Comparison of ENCODE assay signal across 14 cellular contexts in the genomic region with DNA sequence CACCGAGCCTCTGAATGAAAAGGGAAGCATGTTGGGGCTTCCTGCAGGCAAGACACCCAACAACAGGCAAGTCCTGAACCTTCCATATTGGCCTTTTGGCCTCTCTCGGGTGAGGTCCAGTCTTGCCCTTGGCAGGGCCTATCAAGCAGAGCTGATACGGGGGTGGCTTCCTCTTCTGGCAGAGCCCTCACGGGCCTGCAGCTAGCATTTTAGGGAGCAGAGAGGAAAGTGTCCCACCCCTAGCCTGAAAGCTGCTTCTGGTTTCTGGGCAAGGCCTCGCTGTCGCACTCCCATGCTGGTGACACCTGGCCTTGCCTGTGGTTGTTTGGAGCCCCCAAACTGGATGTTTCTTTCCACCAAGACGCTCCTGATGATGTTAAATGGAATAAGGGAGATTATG. TPM values are rescaled to one million over a fixed set of nuclear protein-coding genes. Genes with fewer than 3 reads are reported as not detected.
A peak's percentile ranks its signal among the peaks of the same experiment; 100 is the strongest.
DNase-seq lines count a peak whose midpoint lies in the region; ATAC-seq and TF ChIP-seq lines count a peak whose summit lies in the region.
"Had no signal": no experiment of that assay in that cellular context is flagged by ENCODE, and none has a peak within 500 bp of the region (broad histone marks: within the 10 kb centered on the region; RNA-seq: fewer than 3 reads in every experiment).

No MANE protein-coding gene starts in this region.

- TF ChIP-seq CTCF in CD14-positive monocyte (IDR thresholded peaks at IDR 0.05) (no peak), activated B cell treated with CpG ODN at 0.5 μM for 24 hours (IDR thresholded peaks at IDR 0.05) (no peak), brain microvascular endothelial cell (IDR thresholded peaks at IDR 0.05; ENCODE audit: low read depth, low read length, missing control alignments) (no peak)

- intact Hi-C loops in CD14-positive monocyte (cut with micrococcal nuclease) (loop anchor here in 1 of 2 donors (5.0 kb wide), 1 partner anchor 34 kb away; no protein-coding TSS in a partner anchor), activated B cell treated with CpG ODN at 0.5 μM for 24 hours (cut with micrococcal nuclease) (loop anchor here (1.0 kb wide), 3 partner anchors 28 to 37 kb away; a partner anchor contains a TSS)

- H3K4me3 Mint-ChIP-seq in CD14-positive monocyte: peak overlapping the region in 1 of 2 donors; percentile 68
- H3K4me3 Mint-ChIP-seq in activated B cell treated with CpG ODN at 0.5 μM for 24 hours: peak overlapping the region; percentile 56
- H3K4me3 Mint-ChIP-seq: activated naive CD8-positive, alpha-beta T cell treated with anti-CD3 and anti-CD28 coated beads, Interleukin-2, amount 10 ng/mL, durations not matched to agents 7 days and 5 days; T-helper 2 cell treated with Interferon-gamma antibody and Interleukin-4, amounts not matched to agents 5 μg/mL and 100 μg/mL, for 36 hours had no signal

- H3K27ac Mint-ChIP-seq in CD14-positive monocyte (peak overlapping the region; percentile 88 to 94 (median 92)), activated B cell treated with CpG ODN at 0.5 μM for 24 hours (peak overlapping the region; percentile 91)
- H3K27ac Mint-ChIP-seq: activated naive CD8-positive, alpha-beta T cell treated with anti-CD3 and anti-CD28 coated beads, Interleukin-2, amount 10 ng/mL, durations not matched to agents 7 days and 5 days had no signal

- CTCF ChIA-PET in activated B cell treated with CpG ODN at 0.5 μM for 24 hours (lab: Charles Lee): interaction anchor here (0.9 to 4.6 kb wide), 4 partner anchors 27 to 208 kb away, joined by 3 to 17 read pairs (median 6); no protein-coding TSS in a partner anchor

- H3K27ac ChIP-seq in brain microvascular endothelial cell: no peak overlapping the region
- H3K27ac ChIP-seq: foreskin keratinocyte had no signal

- H3K4me1 Mint-ChIP-seq in CD14-positive monocyte (peaks cover 41% of the 10 kb centered on the region), activated B cell treated with CpG ODN at 0.5 μM for 24 hours (peaks cover 47% of the 10 kb centered on the region)

- peak; percentile 16 for ATAC-seq in GM19438 (IDR thresholded peaks at IDR 0.05; ENCODE audit: low read depth, unreplicated experiment)
- peak; percentile 23 for ATAC-seq in HG03064 (IDR thresholded peaks at IDR 0.05; ENCODE audit: low read depth, unreplicated experiment)
- peak; percentile 5 for ATAC-seq in activated B cell treated with CpG ODN at 0.5 μM for 24 hours (ENCODE audit: low read depth)
- ATAC-seq: foreskin keratinocyte had no signal

- DNase-seq in CD14-positive monocyte (ENCODE audit: low spot score): no peak
- DNase-seq in activated B cell treated with CpG ODN at 0.5 μM for 24 hours: no peak
- no peak for DNase-seq in central memory CD4-positive, alpha-beta T cell
- DNase-seq in hippocampal formation (lab: John Stamatoyannopoulos, UW): no peak
- no peak for DNase-seq in brain microvascular endothelial cell
- no peak for DNase-seq in NCI-H1694 treated with DMSO at 0.1 percent for 48 hours (lab: John Stamatoyannopoulos, UW)
- DNase-seq: activated naive CD8-positive, alpha-beta T cell treated with anti-CD3 and anti-CD28 coated beads, Interleukin-2, amount 10 ng/mL, durations not matched to agents 7 days and 5 days; cortex of kidney; foreskin keratinocyte; NCI-H1436 treated with DMSO at 0.1 percent for 48 hours; stimulated activated naive CD8-positive, alpha-beta T cell treated with anti-CD3 and anti-CD28 coated beads, Interleukin-15, Interleukin-2, amounts not matched to agents 100 U/mL and 50 U/mL, for 24 hours had no signal

- no peak overlapping the region for H3K4me3 ChIP-seq in brain microvascular endothelial cell (ENCODE audit: low read depth, low read length)

- H3K36me3 Mint-ChIP-seq in CD14-positive monocyte: peaks cover 0 to 2% of the 10 kb centered on the region in 2 donors
- no peaks in the 10 kb centered on the region for H3K36me3 Mint-ChIP-seq in activated B cell treated with CpG ODN at 0.5 μM for 24 hours (ENCODE audit: low read depth)
- H3K36me3 Mint-ChIP-seq: activated naive CD8-positive, alpha-beta T cell treated with anti-CD3 and anti-CD28 coated beads, Interleukin-2, amount 10 ng/mL, durations not matched to agents 7 days and 5 days had no signal

- H3K9me3 Mint-ChIP-seq in CD14-positive monocyte: peaks cover 0 to 3% (median 0%) of the 10 kb centered on the region in 7 donors
- no peaks in the 10 kb centered on the region for H3K9me3 Mint-ChIP-seq in activated B cell treated with CpG ODN at 0.5 μM for 24 hours
- H3K9me3 Mint-ChIP-seq: activated naive CD8-positive, alpha-beta T cell treated with anti-CD3 and anti-CD28 coated beads, Interleukin-2, amount 10 ng/mL, durations not matched to agents 7 days and 5 days; T-helper 2 cell treated with Interferon-gamma antibody and Interleukin-4, amounts not matched to agents 5 μg/mL and 100 μg/mL, for 36 hours had no signal

- in situ Hi-C loops in brain microvascular endothelial cell (cut with HindIII; ENCODE audit: low pct_ligation_motif_present, low sequenced_read_pairs): no loop called here

- H3K27me3 Mint-ChIP-seq in CD14-positive monocyte (ENCODE audit: low read depth in 3 of 3): peaks cover 0 to 3% (median 1%) of the 10 kb centered on the region in 3 donors
- no peaks in the 10 kb centered on the region for H3K27me3 Mint-ChIP-seq in activated B cell treated with CpG ODN at 0.5 μM for 24 hours

- POLR2A ChIA-PET in activated B cell treated with CpG ODN at 0.5 μM for 24 hours (lab: Charles Lee): interaction anchor here (0.8 to 6.3 kb wide), 12 partner anchors 9 to 54 kb away, joined by 3 to 42 read pairs (median 4); a partner anchor contains a TSS

- H3K27me3 ChIP-seq in brain microvascular endothelial cell (replicated peaks): no peaks in the 10 kb centered on the region
- H3K27me3 ChIP-seq: foreskin keratinocyte had no signal

- H3K36me3 ChIP-seq in brain microvascular endothelial cell (replicated peaks): no peaks in the 10 kb centered on the region

RNA-seq across cellular contexts. Expression of a gene that starts 31.8 kb away (rescaled TPM):
- 100 to 1,000 TPM; 756 to 884 TPM for polyA plus RNA-seq in CD14-positive monocyte
- total RNA-seq in activated B cell treated with CpG ODN at 0.5 μM for 24 hours: 721 and 762 TPM in 2 replicates
